In genomic region chr5:43039468-43040286, GRCh38 we compare ENCODE assay signal across 8 cellular contexts. TPM values are rescaled to one million over a fixed set of nuclear protein-coding genes. Genes with fewer than 3 reads are reported as not detected.
DNase-seq lines count a peak whose midpoint lies in the region; ATAC-seq and TF ChIP-seq lines count a peak whose summit lies in the region.

No MANE protein-coding gene starts in this region.

- no peaks in the 10 kb centered on the region for H3K9me3 ChIP-seq in endodermal cell (ENCODE audit: control insufficient read depth, low read length)
- H3K9me3 ChIP-seq in muscle layer of duodenum (ENCODE audit: control insufficient read depth in 1 of 2, low read length in 2 of 2) = peaks cover 0 to 2% of the 10 kb centered on the region in 2 donors

- H3K4me1 ChIP-seq in endodermal cell (ENCODE audit: control insufficient read depth, insufficient read depth, low read length) (peaks cover 4% of the 10 kb centered on the region), muscle layer of duodenum (ENCODE audit: control insufficient read depth in 1 of 2, insufficient read depth in 2 of 2, low read length in 2 of 2) (peaks cover 0 to 32% of the 10 kb centered on the region in 2 donors)

- no peaks in the 10 kb centered on the region for H3K9me3 Mint-ChIP-seq in activated CD4-positive, alpha-beta memory T cell treated with anti-CD3 and anti-CD28 coated beads, Interleukin-2, amount 10 ng/mL, durations not matched to agents 7 days and 5 days
- no peaks in the 10 kb centered on the region for H3K9me3 Mint-ChIP-seq in endodermal cell

- WGBS in endodermal cell (ENCODE audit: insufficient coverage in 1 of 2, insufficient read length in 1 of 2), 2 experiments = 4% methylated on average over 22 to 35 of the region's 35 CpGs

- peak overlapping the region; percentile 6 for H3K9ac ChIP-seq in endodermal cell (ENCODE audit: extremely low read depth, low read length, poor library complexity, severe bottlenecking)

- H3K36me3 ChIP-seq in endodermal cell (ENCODE audit: control insufficient read depth, insufficient read depth, low read length) (no peaks in the 10 kb centered on the region), muscle layer of duodenum (ENCODE audit: control insufficient read depth in 1 of 2, insufficient read depth in 2 of 2, low read length in 2 of 2) (peaks cover 0 to 11% of the 10 kb centered on the region in 2 donors)

- POLR2A ChIA-PET in activated CD4-positive, alpha-beta memory T cell treated with anti-CD3 and anti-CD28 coated beads, Interleukin-2, amount 10 ng/mL, durations not matched to agents 7 days and 5 days (lab: Charles Lee) = interaction anchor here (0.6 to 10.2 kb wide), 16 partner anchors 12 to 564 kb away, joined by 3 to 753 read pairs (median 24); partner anchors contain the start of genes HMGCS1, TMEM267 and ZNF131

- DNase-seq in DMS153 (lab: John Stamatoyannopoulos, UW) = peak; percentile 66
- DNase-seq in NCI-H524 treated with DMSO at 0.1 percent for 48 hours (lab: John Stamatoyannopoulos, UW) = peak; percentile 60
- peak; percentile 71 for DNase-seq in activated CD4-positive, alpha-beta memory T cell treated with anti-CD3 and anti-CD28 coated beads, Interleukin-2, amount 10 ng/mL, durations not matched to agents 7 days and 5 days
- peak; percentile 86 for DNase-seq in endodermal cell

- no peak for TF ChIP-seq CTCF in endodermal cell (conservative IDR thresholded peaks at IDR 0.05)

- CTCF ChIA-PET in activated CD4-positive, alpha-beta memory T cell treated with anti-CD3 and anti-CD28 coated beads, Interleukin-2, amount 10 ng/mL, durations not matched to agents 7 days and 5 days (lab: Charles Lee) = interaction anchor here (0.6 to 4.5 kb wide), 12 partner anchors 11 to 131 kb away, joined by 3 to 97 read pairs (median 9); no protein-coding TSS in a partner anchor

- H3K4me3 ChIP-seq in endodermal cell (ENCODE audit: low read length) = peak overlapping the region; percentile 84
- H3K4me3 ChIP-seq in muscle layer of duodenum (ENCODE audit: low read depth in 1 of 2, low read length in 2 of 2) = peak overlapping the region; percentile 72 to 74

- peaks cover 60% of the 10 kb centered on the region for H3K27me3 ChIP-seq in endodermal cell (ENCODE audit: control insufficient read depth, insufficient read depth, low read length, poor library complexity, severe bottlenecking)
- H3K27me3 ChIP-seq in muscle layer of duodenum (ENCODE audit: low read depth, low read length) = peaks cover 42% of the 10 kb centered on the region

- H3K27me3 Mint-ChIP-seq in activated CD4-positive, alpha-beta memory T cell treated with anti-CD3 and anti-CD28 coated beads, Interleukin-2, amount 10 ng/mL, durations not matched to agents 7 days and 5 days = no peaks in the 10 kb centered on the region
- H3K27me3 Mint-ChIP-seq in endodermal cell (ENCODE audit: insufficient read depth) = peaks cover 82% of the 10 kb centered on the region

- peaks cover 36% of the 10 kb centered on the region for H3K36me3 Mint-ChIP-seq in activated CD4-positive, alpha-beta memory T cell treated with anti-CD3 and anti-CD28 coated beads, Interleukin-2, amount 10 ng/mL, durations not matched to agents 7 days and 5 days (ENCODE audit: low read depth)
- H3K36me3 Mint-ChIP-seq in endodermal cell (ENCODE audit: low read depth) = peaks cover 2% of the 10 kb centered on the region

- ATAC-seq in HG02870 (IDR thresholded peaks at IDR 0.05; ENCODE audit: unreplicated experiment) (peak; percentile 11), HG03139 (IDR thresholded peaks at IDR 0.05; ENCODE audit: unreplicated experiment) (no peak)

- peak overlapping the region; percentile 99 for H3K27ac Mint-ChIP-seq in activated CD4-positive, alpha-beta memory T cell treated with anti-CD3 and anti-CD28 coated beads, Interleukin-2, amount 10 ng/mL, durations not matched to agents 7 days and 5 days
- no peak overlapping the region for H3K27ac Mint-ChIP-seq in endodermal cell

- H3K27ac ChIP-seq in endodermal cell (ENCODE audit: low read depth, low read length) (no peak overlapping the region), muscle layer of duodenum (ENCODE audit: low read length) (peak overlapping the region; percentile 84), temporal lobe (ENCODE audit: low read depth, low read length) (peak overlapping the region; percentile 45)

- peaks cover 42% of the 10 kb centered on the region for H3K4me1 Mint-ChIP-seq in activated CD4-positive, alpha-beta memory T cell treated with anti-CD3 and anti-CD28 coated beads, Interleukin-2, amount 10 ng/mL, durations not matched to agents 7 days and 5 days
- peaks cover 25% of the 10 kb centered on the region for H3K4me1 Mint-ChIP-seq in endodermal cell

- H3K4me3 Mint-ChIP-seq in activated CD4-positive, alpha-beta memory T cell treated with anti-CD3 and anti-CD28 coated beads, Interleukin-2, amount 10 ng/mL, durations not matched to agents 7 days and 5 days = peak overlapping the region; percentile 97
- H3K4me3 Mint-ChIP-seq in endodermal cell = peak overlapping the region; percentile 60

RNA-seq across cellular contexts. Expression of gene ANXA2R, which starts 0.4 kb away (rescaled TPM):
- total RNA-seq in activated CD4-positive, alpha-beta memory T cell treated with anti-CD3 and anti-CD28 coated beads, Interleukin-2, amount 10 ng/mL, durations not matched to agents 7 days and 5 days = 10 to 100 TPM; 25.1 to 28.3 TPM
- total RNA-seq in endodermal cell (under 1 TPM; 0.73 to 0.97 TPM), temporal lobe (0.49 TPM)
- 1.5 TPM for polyA plus RNA-seq in endodermal cell (2013, experiment 1 of 2)
- polyA plus RNA-seq in endodermal cell (2013, experiment 2 of 2) = 0.91 TPM

Comparison
In these comparisons a context has a peak if more than half of its experiments do, and no peak if none do; other contexts are left out.
1. RNA of gene ANXA2R, which starts 0.4 kb away (total RNA-seq): 25.1 to 28.3 TPM in activated CD4-positive, alpha-beta memory T cell treated with anti-CD3 and anti-CD28 coated beads, Interleukin-2, amount 10 ng/mL, durations not matched to agents 7 days and 5 days; 0.73 to 0.97 TPM in endodermal cell and 0.49 TPM in temporal lobe (single experiment); every median in the first group is over 10 times any median in the second.
2. Peak in every context shown above with its lines, with median percentiles within 50 percentile points of each other: DNase-seq.